ENCODE assay signal across 8 cellular contexts in the genomic region with DNA sequence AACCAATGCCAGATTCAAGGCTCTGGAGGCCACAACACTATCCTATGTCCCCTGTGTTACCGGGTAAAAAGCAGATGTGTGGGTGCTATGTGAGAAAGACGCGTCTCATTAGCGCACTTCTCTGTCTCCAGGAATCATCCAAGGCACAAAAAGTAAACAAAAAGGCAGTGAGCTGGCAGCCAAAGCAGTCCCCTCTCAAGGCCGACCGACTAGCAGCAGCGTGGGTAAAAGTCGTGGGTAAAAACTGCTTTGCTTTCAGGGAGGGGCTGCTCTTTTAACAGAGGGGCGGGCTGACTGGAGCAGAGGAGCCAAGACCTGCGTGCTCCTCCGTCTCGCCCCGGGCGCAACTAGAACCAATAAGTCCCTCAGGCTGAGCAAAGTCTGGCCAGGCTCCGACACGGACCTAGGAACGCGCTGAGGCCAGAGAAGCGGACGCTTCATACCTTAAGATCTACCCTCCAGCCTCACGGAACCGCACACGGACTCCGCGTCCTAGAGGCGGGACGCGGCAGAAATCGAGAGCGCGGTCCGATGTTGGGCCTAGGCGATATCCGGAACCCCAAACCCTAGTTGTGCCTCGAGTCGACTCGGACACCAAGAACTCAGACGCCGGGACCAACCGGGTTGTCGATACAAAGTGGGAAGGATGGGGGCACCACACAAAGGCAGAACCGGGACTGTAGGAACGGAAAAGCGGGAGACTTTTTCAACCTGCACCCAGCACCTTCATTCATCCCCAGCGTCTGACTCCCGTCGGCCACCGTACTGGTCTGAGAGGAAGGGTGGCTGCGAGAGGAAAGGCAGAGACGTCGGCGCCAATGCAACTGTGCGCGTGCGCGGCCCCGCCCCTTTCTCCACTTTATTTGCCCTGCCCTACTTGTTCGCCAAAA. TPM values are rescaled to one million over a fixed set of nuclear protein-coding genes. Genes with fewer than 3 reads are reported as not detected.
DNase-seq lines count a peak whose midpoint lies in the region; ATAC-seq and TF ChIP-seq lines count a peak whose summit lies in the region.

A gene with protein sequence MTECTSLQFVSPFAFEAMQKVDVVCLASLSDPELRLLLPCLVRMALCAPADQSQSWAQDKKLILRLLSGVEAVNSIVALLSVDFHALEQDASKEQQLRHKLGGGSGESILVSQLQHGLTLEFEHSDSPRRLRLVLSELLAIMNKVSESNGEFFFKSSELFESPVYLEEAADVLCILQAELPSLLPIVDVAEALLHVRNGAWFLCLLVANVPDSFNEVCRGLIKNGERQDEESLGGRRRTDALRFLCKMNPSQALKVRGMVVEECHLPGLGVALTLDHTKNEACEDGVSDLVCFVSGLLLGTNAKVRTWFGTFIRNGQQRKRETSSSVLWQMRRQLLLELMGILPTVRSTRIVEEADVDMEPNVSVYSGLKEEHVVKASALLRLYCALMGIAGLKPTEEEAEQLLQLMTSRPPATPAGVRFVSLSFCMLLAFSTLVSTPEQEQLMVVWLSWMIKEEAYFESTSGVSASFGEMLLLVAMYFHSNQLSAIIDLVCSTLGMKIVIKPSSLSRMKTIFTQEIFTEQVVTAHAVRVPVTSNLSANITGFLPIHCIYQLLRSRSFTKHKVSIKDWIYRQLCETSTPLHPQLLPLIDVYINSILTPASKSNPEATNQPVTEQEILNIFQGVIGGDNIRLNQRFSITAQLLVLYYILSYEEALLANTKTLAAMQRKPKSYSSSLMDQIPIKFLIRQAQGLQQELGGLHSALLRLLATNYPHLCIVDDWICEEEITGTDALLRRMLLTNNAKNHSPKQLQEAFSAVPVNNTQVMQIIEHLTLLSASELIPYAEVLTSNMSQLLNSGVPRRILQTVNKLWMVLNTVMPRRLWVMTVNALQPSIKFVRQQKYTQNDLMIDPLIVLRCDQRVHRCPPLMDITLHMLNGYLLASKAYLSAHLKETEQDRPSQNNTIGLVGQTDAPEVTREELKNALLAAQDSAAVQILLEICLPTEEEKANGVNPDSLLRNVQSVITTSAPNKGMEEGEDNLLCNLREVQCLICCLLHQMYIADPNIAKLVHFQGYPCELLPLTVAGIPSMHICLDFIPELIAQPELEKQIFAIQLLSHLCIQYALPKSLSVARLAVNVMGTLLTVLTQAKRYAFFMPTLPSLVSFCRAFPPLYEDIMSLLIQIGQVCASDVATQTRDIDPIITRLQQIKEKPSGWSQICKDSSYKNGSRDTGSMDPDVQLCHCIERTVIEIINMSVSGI (minus strand): TSS at position 772 of the 890 bp plus-strand sequence. CDS start 1,338 bp downstream, outside the sequence.

- no peaks in the 10 kb centered on the region; the same call in 1 of the 2 replicates for H3F3A ChIP-seq in GM23338 (replicated peaks; ENCODE audit: low read depth)

- no peaks in the 10 kb centered on the region for H3K27me3 ChIP-seq in GM23338 (ENCODE audit: insufficient read depth)

- H3K4me3 Mint-ChIP-seq in GM23338 (peak within 1 kb of the TSS; percentile 93), natural killer cell (peak within 1 kb of the TSS; percentile 91)
- H3K4me3 Mint-ChIP-seq in activated T-helper 1 cell treated with anti-CD3 and anti-CD28 coated beads, Interleukin-12 subunit alpha, Interleukin-12 subunit beta, Interleukin-2, Interleukin-4 antibody, amounts not matched to agents 30 ng/mL and 10 ng/mL and 1 ng/mL, durations not matched to agents 14 hours and 24 hours and 36 hours: peak within 1 kb of the TSS; percentile 92

- H3K79me2 ChIP-seq in GM23338 (replicated peaks; ENCODE audit: insufficient read depth): peaks cover 9% of the 10 kb centered on the region

- peak within 1 kb of the TSS; percentile 76 for H3K4me3 ChIP-seq in GM23338

- intact Hi-C loops in activated T-helper 1 cell treated with anti-CD3 and anti-CD28 coated beads, Interleukin-12 subunit alpha, Interleukin-12 subunit beta, Interleukin-2, Interleukin-4 antibody, amounts not matched to agents 30 ng/mL and 10 ng/mL and 1 ng/mL, durations not matched to agents 14 hours and 24 hours and 36 hours (cut with micrococcal nuclease): loop anchor here (1.0 to 5.0 kb wide), 4 partner anchors 50 to 1899 kb away; a partner anchor contains a TSS
- intact Hi-C loops in natural killer cell (cut with micrococcal nuclease): loop anchor here (1.0 kb wide), 2 partner anchors 64 to 138 kb away; a partner anchor contains a TSS

- H3K9me3 Mint-ChIP-seq in GM23338: no peaks in the 10 kb centered on the region
- H3K9me3 Mint-ChIP-seq in activated T-helper 1 cell treated with anti-CD3 and anti-CD28 coated beads, Interleukin-12 subunit alpha, Interleukin-12 subunit beta, Interleukin-2, Interleukin-4 antibody, amounts not matched to agents 30 ng/mL and 10 ng/mL and 1 ng/mL, durations not matched to agents 14 hours and 24 hours and 36 hours: no peaks in the 10 kb centered on the region
- H3K9me3 Mint-ChIP-seq in natural killer cell: no peaks in the 10 kb centered on the region

- DNase-seq in DMS53 (lab: John Stamatoyannopoulos, UW): peak; percentile 95
- peak; percentile 95 for DNase-seq in GM23338 (ENCODE audit: low spot score)
- peak; percentile 94 for DNase-seq in LHCN-M2 (ENCODE audit: low read depth)
- DNase-seq in RPMI7951 (ENCODE audit: low read depth): peak; percentile 94
- DNase-seq in activated T-helper 1 cell treated with anti-CD3 and anti-CD28 coated beads, Interleukin-12 subunit alpha, Interleukin-12 subunit beta, Interleukin-2, Interleukin-4 antibody, amounts not matched to agents 30 ng/mL and 10 ng/mL and 1 ng/mL, durations not matched to agents 14 hours and 24 hours and 36 hours (ENCODE audit: low spot score): peak; percentile 90
- peak; percentile 95 for DNase-seq in fibroblast of peridontal ligament (ENCODE audit: extremely low read depth)
- DNase-seq in natural killer cell: peak; percentile 96
- DNase-seq in stimulated activated naive CD4-positive, alpha-beta T cell (lab: John Stamatoyannopoulos, UW): peak; percentile 90 to 96 (median 94)

- TF ChIP-seq CTCF in GM23338 (conservative IDR thresholded peaks at IDR 0.05; ENCODE audit: low read depth in 2 of 2) (no peak), natural killer cell (IDR thresholded peaks at IDR 0.05) (no peak)

- H3K4me1 Mint-ChIP-seq in GM23338 (peaks cover 8% of the 10 kb centered on the region), natural killer cell (peaks cover 19 to 23% of the 10 kb centered on the region in 2 donors)
- peaks cover 22% of the 10 kb centered on the region for H3K4me1 Mint-ChIP-seq in activated T-helper 1 cell treated with anti-CD3 and anti-CD28 coated beads, Interleukin-12 subunit alpha, Interleukin-12 subunit beta, Interleukin-2, Interleukin-4 antibody, amounts not matched to agents 30 ng/mL and 10 ng/mL and 1 ng/mL, durations not matched to agents 14 hours and 24 hours and 36 hours (ENCODE audit: low read depth)

- H4K20me1 ChIP-seq in GM23338 (replicated peaks; ENCODE audit: insufficient read depth): no peaks in the 10 kb centered on the region; the same call in none of the 2 replicates

- peaks cover 4% of the 10 kb centered on the region for H3K27me3 Mint-ChIP-seq in GM23338 (ENCODE audit: insufficient read depth, low read depth, poor library complexity)
- H3K27me3 Mint-ChIP-seq in activated T-helper 1 cell treated with anti-CD3 and anti-CD28 coated beads, Interleukin-12 subunit alpha, Interleukin-12 subunit beta, Interleukin-2, Interleukin-4 antibody, amounts not matched to agents 30 ng/mL and 10 ng/mL and 1 ng/mL, durations not matched to agents 14 hours and 24 hours and 36 hours (ENCODE audit: insufficient read depth): no peaks in the 10 kb centered on the region
- no peaks in the 10 kb centered on the region for H3K27me3 Mint-ChIP-seq in natural killer cell (ENCODE audit: low read depth in 2 of 2)

- peaks cover 11% of the 10 kb centered on the region; the same call in 1 of the 2 replicates for H3K36me3 ChIP-seq in GM23338 (ENCODE audit: insufficient read depth)

- ATAC-seq in GM23338: peak; percentile 92
- ATAC-seq in natural killer cell: peak; percentile 89 to 94 (median 91)

- peak within 1 kb of the TSS; percentile 81 for H3K27ac ChIP-seq in GM23338 (ENCODE audit: low read depth)

- no peaks in the 10 kb centered on the region; the same call in 1 of the 2 replicates for H3K9me2 ChIP-seq in GM23338 (ENCODE audit: insufficient read depth)

- peak within 1 kb of the TSS; percentile 93 for H3K27ac Mint-ChIP-seq in GM23338
- peak within 1 kb of the TSS; percentile 93 for H3K27ac Mint-ChIP-seq in activated T-helper 1 cell treated with anti-CD3 and anti-CD28 coated beads, Interleukin-12 subunit alpha, Interleukin-12 subunit beta, Interleukin-2, Interleukin-4 antibody, amounts not matched to agents 30 ng/mL and 10 ng/mL and 1 ng/mL, durations not matched to agents 14 hours and 24 hours and 36 hours
- peak within 1 kb of the TSS; percentile 93 to 98 for H3K27ac Mint-ChIP-seq in natural killer cell

- peak within 1 kb of the TSS; percentile 78 for H3K4me2 ChIP-seq in GM23338

- peak within 1 kb of the TSS; percentile 82 for H2AFZ ChIP-seq in GM23338

- peaks cover 25% of the 10 kb centered on the region for H3K36me3 Mint-ChIP-seq in GM23338 (ENCODE audit: low read depth)
- peaks cover 9% of the 10 kb centered on the region for H3K36me3 Mint-ChIP-seq in activated T-helper 1 cell treated with anti-CD3 and anti-CD28 coated beads, Interleukin-12 subunit alpha, Interleukin-12 subunit beta, Interleukin-2, Interleukin-4 antibody, amounts not matched to agents 30 ng/mL and 10 ng/mL and 1 ng/mL, durations not matched to agents 14 hours and 24 hours and 36 hours (ENCODE audit: low read depth)
- no peaks in the 10 kb centered on the region for H3K36me3 Mint-ChIP-seq in natural killer cell

- no peaks in the 10 kb centered on the region for H3K4me1 ChIP-seq in GM23338 (ENCODE audit: insufficient read depth)

RNA-seq across cellular contexts. Expression of the gene that starts here (rescaled TPM):
- 27.5 and 31.6 TPM in 2 replicates for total RNA-seq in GM23338 (2014; rRNA removed; shearing (Covaris generic))
- 4.9 and 5.9 TPM in 2 replicates for polyA plus RNA-seq in GM23338 (2016; fragmentation: Nextera tagmentation; extraction: Ambion mirVana)
- total RNA-seq in LHCN-M2 (2014; rRNA removed) (12.2 and 15.8 TPM in 2 replicates), natural killer cell (10 to 100 TPM; 14.2 to 21.0 (median 14.6) TPM)
- polyA plus RNA-seq in LHCN-M2 (2012): 2.4 TPM
- 9.6 and 9.9 TPM in 2 replicates for total RNA-seq in RPMI7951 (2014; rRNA removed; shearing (Covaris generic))
- total RNA-seq in activated T-helper 1 cell treated with anti-CD3 and anti-CD28 coated beads, Interleukin-12 subunit alpha, Interleukin-12 subunit beta, Interleukin-2, Interleukin-4 antibody, amounts not matched to agents 30 ng/mL and 10 ng/mL and 1 ng/mL, durations not matched to agents 14 hours and 24 hours and 36 hours: 25.4 and 25.6 TPM in 2 replicates

Comparison
In these comparisons a context has a peak if more than half of its experiments do, and no peak if none do; other contexts are left out.
1. Peak in every context shown above with its lines: DNase-seq, ATAC-seq, H3K4me3 ChIP-seq and H3K27ac ChIP-seq.